1 cellular context compared by ENCODE assay signal in the genomic region with DNA sequence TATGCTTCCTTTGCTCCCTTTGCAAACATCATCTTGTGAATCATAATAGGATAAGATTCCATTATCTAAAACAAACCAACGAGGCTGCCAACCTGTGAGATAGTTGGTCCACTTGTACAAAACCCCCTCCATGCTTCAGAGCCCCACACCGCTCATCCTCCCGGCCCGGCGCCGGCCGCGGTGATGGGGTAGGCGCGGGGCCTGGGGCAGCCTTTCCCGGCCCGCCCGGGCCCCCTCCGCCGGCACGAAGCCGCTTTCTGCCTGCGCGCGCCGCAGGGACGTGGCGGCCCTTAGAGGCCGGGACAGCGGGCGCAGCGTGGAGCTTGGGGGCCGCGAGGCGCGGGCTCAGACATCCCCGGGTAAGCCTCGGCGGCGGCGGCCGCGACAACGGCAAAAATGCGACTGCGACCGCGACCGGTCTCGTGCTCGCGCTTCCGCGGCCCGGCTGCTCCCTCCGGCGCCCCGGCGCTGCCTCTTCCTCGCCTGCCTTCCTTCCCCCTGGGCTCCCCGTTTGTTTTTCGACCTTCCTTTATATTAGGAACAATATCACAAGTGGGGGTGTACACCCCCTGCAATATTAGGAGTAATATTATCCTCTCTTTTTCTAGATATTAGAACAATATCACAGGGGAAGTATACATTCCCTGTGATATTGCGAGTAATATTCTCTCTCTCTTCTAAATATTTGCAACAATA.
TF ChIP-seq lines count a peak whose summit lies in the region.

No MANE protein-coding gene starts in this region.

TF ChIP-seq in GM23338, 12 proteins besides CTCF, POLR2A, EP300 and RAD21 (continued from another document):
- TF ChIP-seq, protein P1, sequence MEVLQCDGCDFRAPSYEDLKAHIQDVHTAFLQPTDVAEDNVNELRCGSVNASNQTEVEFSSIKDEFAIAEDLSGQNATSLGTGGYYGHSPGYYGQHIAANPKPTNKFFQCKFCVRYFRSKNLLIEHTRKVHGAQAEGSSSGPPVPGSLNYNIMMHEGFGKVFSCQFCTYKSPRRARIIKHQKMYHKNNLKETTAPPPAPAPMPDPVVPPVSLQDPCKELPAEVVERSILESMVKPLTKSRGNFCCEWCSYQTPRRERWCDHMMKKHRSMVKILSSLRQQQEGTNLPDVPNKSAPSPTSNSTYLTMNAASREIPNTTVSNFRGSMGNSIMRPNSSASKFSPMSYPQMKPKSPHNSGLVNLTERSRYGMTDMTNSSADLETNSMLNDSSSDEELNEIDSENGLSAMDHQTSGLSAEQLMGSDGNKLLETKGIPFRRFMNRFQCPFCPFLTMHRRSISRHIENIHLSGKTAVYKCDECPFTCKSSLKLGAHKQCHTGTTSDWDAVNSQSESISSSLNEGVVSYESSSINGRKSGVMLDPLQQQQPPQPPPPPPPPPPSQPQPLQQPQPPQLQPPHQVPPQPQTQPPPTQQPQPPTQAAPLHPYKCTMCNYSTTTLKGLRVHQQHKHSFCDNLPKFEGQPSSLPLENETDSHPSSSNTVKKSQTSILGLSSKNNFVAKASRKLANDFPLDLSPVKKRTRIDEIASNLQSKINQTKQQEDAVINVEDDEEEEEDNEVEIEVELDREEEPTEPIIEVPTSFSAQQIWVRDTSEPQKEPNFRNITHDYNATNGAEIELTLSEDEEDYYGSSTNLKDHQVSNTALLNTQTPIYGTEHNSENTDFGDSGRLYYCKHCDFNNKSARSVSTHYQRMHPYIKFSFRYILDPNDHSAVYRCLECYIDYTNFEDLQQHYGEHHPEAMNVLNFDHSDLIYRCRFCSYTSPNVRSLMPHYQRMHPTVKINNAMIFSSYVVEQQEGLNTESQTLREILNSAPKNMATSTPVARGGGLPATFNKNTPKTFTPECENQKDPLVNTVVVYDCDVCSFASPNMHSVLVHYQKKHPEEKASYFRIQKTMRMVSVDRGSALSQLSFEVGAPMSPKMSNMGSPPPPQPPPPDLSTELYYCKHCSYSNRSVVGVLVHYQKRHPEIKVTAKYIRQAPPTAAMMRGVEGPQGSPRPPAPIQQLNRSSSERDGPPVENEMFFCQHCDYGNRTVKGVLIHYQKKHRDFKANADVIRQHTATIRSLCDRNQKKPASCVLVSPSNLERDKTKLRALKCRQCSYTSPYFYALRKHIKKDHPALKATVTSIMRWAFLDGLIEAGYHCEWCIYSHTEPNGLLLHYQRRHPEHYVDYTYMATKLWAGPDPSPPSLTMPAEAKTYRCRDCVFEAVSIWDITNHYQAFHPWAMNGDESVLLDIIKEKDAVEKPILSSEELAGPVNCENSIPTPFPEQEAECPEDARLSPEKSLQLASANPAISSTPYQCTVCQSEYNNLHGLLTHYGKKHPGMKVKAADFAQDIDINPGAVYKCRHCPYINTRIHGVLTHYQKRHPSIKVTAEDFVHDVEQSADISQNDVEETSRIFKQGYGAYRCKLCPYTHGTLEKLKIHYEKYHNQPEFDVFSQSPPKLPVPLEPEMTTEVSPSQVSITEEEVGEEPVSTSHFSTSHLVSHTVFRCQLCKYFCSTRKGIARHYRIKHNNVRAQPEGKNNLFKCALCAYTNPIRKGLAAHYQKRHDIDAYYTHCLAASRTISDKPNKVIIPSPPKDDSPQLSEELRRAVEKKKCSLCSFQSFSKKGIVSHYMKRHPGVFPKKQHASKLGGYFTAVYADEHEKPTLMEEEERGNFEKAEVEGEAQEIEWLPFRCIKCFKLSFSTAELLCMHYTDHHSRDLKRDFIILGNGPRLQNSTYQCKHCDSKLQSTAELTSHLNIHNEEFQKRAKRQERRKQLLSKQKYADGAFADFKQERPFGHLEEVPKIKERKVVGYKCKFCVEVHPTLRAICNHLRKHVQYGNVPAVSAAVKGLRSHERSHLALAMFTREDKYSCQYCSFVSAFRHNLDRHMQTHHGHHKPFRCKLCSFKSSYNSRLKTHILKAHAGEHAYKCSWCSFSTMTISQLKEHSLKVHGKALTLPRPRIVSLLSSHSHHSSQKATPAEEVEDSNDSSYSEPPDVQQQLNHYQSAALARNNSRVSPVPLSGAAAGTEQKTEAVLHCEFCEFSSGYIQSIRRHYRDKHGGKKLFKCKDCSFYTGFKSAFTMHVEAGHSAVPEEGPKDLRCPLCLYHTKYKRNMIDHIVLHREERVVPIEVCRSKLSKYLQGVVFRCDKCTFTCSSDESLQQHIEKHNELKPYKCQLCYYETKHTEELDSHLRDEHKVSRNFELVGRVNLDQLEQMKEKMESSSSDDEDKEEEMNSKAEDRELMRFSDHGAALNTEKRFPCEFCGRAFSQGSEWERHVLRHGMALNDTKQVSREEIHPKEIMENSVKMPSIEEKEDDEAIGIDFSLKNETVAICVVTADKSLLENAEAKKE (CRISPR knock-in tag; IDR thresholded peaks at IDR 0.05): no peak
- TF ChIP-seq JUNB (IDR thresholded peaks at IDR 0.05; ENCODE audit: unreplicated experiment): no peak
- TF ChIP-seq CREB1 (CRISPR knock-in tag; IDR thresholded peaks at IDR 0.05; ENCODE audit: low read depth): no peak
- no peak for TF ChIP-seq ZNF114 (CRISPR knock-in tag; IDR thresholded peaks at IDR 0.05)
- TF ChIP-seq, protein P2, sequence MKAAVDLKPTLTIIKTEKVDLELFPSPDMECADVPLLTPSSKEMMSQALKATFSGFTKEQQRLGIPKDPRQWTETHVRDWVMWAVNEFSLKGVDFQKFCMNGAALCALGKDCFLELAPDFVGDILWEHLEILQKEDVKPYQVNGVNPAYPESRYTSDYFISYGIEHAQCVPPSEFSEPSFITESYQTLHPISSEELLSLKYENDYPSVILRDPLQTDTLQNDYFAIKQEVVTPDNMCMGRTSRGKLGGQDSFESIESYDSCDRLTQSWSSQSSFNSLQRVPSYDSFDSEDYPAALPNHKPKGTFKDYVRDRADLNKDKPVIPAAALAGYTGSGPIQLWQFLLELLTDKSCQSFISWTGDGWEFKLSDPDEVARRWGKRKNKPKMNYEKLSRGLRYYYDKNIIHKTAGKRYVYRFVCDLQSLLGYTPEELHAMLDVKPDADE (IDR thresholded peaks at IDR 0.05): no peak
TF ChIP-seq in GM23338: peak in this region for 1.
